10 cellular contexts compared by ENCODE assay signal in genomic region chr11:63510360-63511130, GRCh38. TPM values are rescaled to one million over a fixed set of nuclear protein-coding genes. Genes with fewer than 3 reads are reported as not detected.
DNase-seq lines count a peak whose midpoint lies in the region; FAIRE-seq and TF ChIP-seq lines count a peak whose summit lies in the region.
"Had no signal": no experiment of that assay in that cellular context is flagged by ENCODE, and none has a peak within 500 bp of the region (broad histone marks: within the 10 kb centered on the region; RNA-seq: fewer than 3 reads in every experiment).

No MANE protein-coding gene starts in this region.

- TF ChIP-seq POLR2A in H1 (IDR thresholded peaks at IDR 0.05; ENCODE audit: control extremely low read depth in 1 of 2, low read depth in 2 of 2, low read length in 2 of 2) = no peak

- H2AFZ ChIP-seq in Loucy (ENCODE audit: low read length) (no peak overlapping the region), H1 (ENCODE audit: low read length) (no peak overlapping the region)

- H3K14ac ChIP-seq in H1 (ENCODE audit: insufficient read length) = no peak overlapping the region

- H2BK20ac ChIP-seq in H1 (ENCODE audit: low read length) = no peak overlapping the region; the same call in 1 of the 2 replicates

- H4K20me1 ChIP-seq in Loucy (ENCODE audit: insufficient read depth, low read length, poor library complexity, severe bottlenecking) (no peaks in the 10 kb centered on the region), H1 (replicated peaks in 1 of 2; ENCODE audit: control insufficient read depth in 1 of 2, insufficient read depth in 2 of 2, low read length in 2 of 2) (no peaks in the 10 kb centered on the region)

- H4K91ac ChIP-seq in H1 (replicated peaks; ENCODE audit: insufficient read length, low read length) = peak overlapping the region; percentile 68

- no peak for TF ChIP-seq RAD21 in H1 (IDR thresholded peaks at IDR 0.05 in 1 of 2, conservative IDR thresholded peaks at IDR 0.05 in 1 of 2; ENCODE audit: low read depth in 2 of 2, low read length in 2 of 2)

- H2BK120ac ChIP-seq in H1 (replicated peaks; ENCODE audit: low read depth, low read length) = no peak overlapping the region

- no peaks in the 10 kb centered on the region for H3K36me3 ChIP-seq in Loucy (ENCODE audit: insufficient read depth, low read length)
- no peaks in the 10 kb centered on the region for H3K36me3 ChIP-seq in H1 (ENCODE audit: control insufficient read depth in 2 of 4, insufficient read depth in 4 of 4, low read length in 3 of 4)
- no peaks in the 10 kb centered on the region for H3K36me3 ChIP-seq in tibial artery

- H3K27ac ChIP-seq in H1 (ENCODE audit: low read depth, low read length) = no peak overlapping the region
- H3K27ac ChIP-seq in tibial artery = no peak overlapping the region

- H3K9ac ChIP-seq in Loucy (ENCODE audit: low read depth, low read length, poor library complexity, severe bottlenecking) = peak overlapping the region; percentile 60
- H3K9ac ChIP-seq in H1 (replicated peaks in 1 of 4; ENCODE audit: extremely low read depth in 1 of 4, low read depth in 3 of 4, low read length in 3 of 4) = no peak overlapping the region

- intact Hi-C loops in tibial artery (cut with DNase I; ENCODE audit: low total_unique reads) = no loop called here

- no peak for TF ChIP-seq EP300 in H1 (IDR thresholded peaks at IDR 0.05; ENCODE audit: borderline replicate concordance in 1 of 2, low read depth in 2 of 2, low read length in 2 of 2)

- no peak overlapping the region for H2BK15ac ChIP-seq in H1 (ENCODE audit: low read length)

- H2BK12ac ChIP-seq in H1 (ENCODE audit: low read depth, low read length) = peak overlapping the region; percentile 75; the same call in 1 of the 2 replicates

- H3K27me3 ChIP-seq in Loucy (ENCODE audit: insufficient read depth, low read length, poor library complexity, severe bottlenecking) (no peaks in the 10 kb centered on the region), H1 (replicated peaks in 1 of 4; ENCODE audit: control insufficient read depth in 3 of 4, extremely low read depth in 1 of 4, insufficient read depth in 3 of 4, low read length in 3 of 4) (no peaks in the 10 kb centered on the region), tibial artery (no peaks in the 10 kb centered on the region)

- CTCF ChIA-PET in H1 (lab: Charles Lee; ENCODE audit: partially characterized antibody) = interaction anchor here (1.0 to 8.2 kb wide), 9 partner anchors 10 to 490 kb away, joined by 3 to 97 read pairs (median 4); partner anchors contain the start of gene PLAAT5

- H3K4me3 ChIP-seq in Loucy (ENCODE audit: low read length, poor library complexity, severe bottlenecking) = peak overlapping the region; percentile 40
- no peak overlapping the region for H3K4me3 ChIP-seq in H1 (ENCODE audit: extremely low read depth in 1 of 4, insufficient read depth in 2 of 4, low read depth in 3 of 4, low read length in 4 of 4)
- no peak overlapping the region for H3K4me3 ChIP-seq in tibial artery

- peak overlapping the region; percentile 80 for H3K4ac ChIP-seq in H1 (replicated peaks; ENCODE audit: insufficient read length, low read depth, low read length)

- H3K18ac ChIP-seq in H1 (ENCODE audit: extremely low read depth, low read length) = peak overlapping the region; percentile 53; the same call in 1 of the 2 replicates

- peaks cover 53% of the 10 kb centered on the region for H3K4me1 ChIP-seq in Loucy (ENCODE audit: insufficient read depth, low read length, poor library complexity, severe bottlenecking)
- peaks cover 5 to 16% (median 6%) of the 10 kb centered on the region in 4 experiments for H3K4me1 ChIP-seq in H1 (replicated peaks in 1 of 4; ENCODE audit: control insufficient read depth in 3 of 4, insufficient read depth in 4 of 4, low read length in 3 of 4)
- peaks cover 0 to 13% (median 7%) of the 10 kb centered on the region in 4 donors for H3K4me1 ChIP-seq in tibial artery

- H3K4me2 ChIP-seq in Loucy (ENCODE audit: low read depth, low read length, poor library complexity, severe bottlenecking) (peak overlapping the region; percentile 88), H1 (ENCODE audit: insufficient read depth in 1 of 2, low read depth in 2 of 2, low read length in 2 of 2) (no peak overlapping the region)

- WGBS in H1 (ENCODE audit: extremely low coverage in 1 of 2, insufficient coverage in 1 of 2, insufficient read length in 1 of 2, insufficient replicate concordance in 2 of 2, low coverage in 1 of 2, low lambda C conversion rate in 2 of 2, missing lambda C conversion rate in 1 of 2), 2 experiments = 89% methylated on average over 7 of the region's 7 CpGs; no CpG with 5 or more reads in 1 of the 2 experiments

- H3K79me2 ChIP-seq in Loucy (ENCODE audit: insufficient read depth, low read length) (peaks cover 29% of the 10 kb centered on the region), H1 (ENCODE audit: control insufficient read depth in 1 of 2, insufficient read depth in 2 of 2, low read length in 2 of 2) (no peaks in the 10 kb centered on the region)

- no peaks in the 10 kb centered on the region for H3K23me2 ChIP-seq in H1 (ENCODE audit: low read depth, low read length)

- no peaks in the 10 kb centered on the region for H3F3A ChIP-seq in Loucy (ENCODE audit: low read depth)

- no peak overlapping the region for H3K23ac ChIP-seq in H1 (ENCODE audit: insufficient read length)

- H3K9me3 ChIP-seq in Loucy (ENCODE audit: insufficient read depth, low read depth, low read length) (no peaks in the 10 kb centered on the region), H1 (ENCODE audit: insufficient read depth in 2 of 2, low read depth in 1 of 2, low read length in 1 of 2) (no peaks in the 10 kb centered on the region), tibial artery (no peaks in the 10 kb centered on the region)

- H3K79me1 ChIP-seq in H1 (ENCODE audit: low read depth, low read length) = no peaks in the 10 kb centered on the region

- H2AK5ac ChIP-seq in H1 (ENCODE audit: low read depth, low read length) = no peak overlapping the region

- peak overlapping the region; percentile 4; the same call in 1 of the 2 replicates for H2BK5ac ChIP-seq in H1 (ENCODE audit: low read depth, low read length)

- TF ChIP-seq CTCF in Loucy (conservative IDR thresholded peaks at IDR 0.05; ENCODE audit: low read length) (no peak), H1 (IDR thresholded peaks at IDR 0.05; ENCODE audit: control extremely low read depth in 1 of 3, insufficient read depth in 1 of 3, low read depth in 1 of 3, low read length in 3 of 3) (no peak), tibial artery (IDR thresholded peaks at IDR 0.05) (peak; percentile 8)

- no peak for DNase-seq in H1 (ENCODE audit: low read depth in 1 of 2, low spot score in 2 of 2)
- DNase-seq in medulla oblongata (ENCODE audit: extremely low spot score) = peak; percentile 96
- peak; percentile 76 to 83 for DNase-seq in tibial artery
- no peak for DNase-seq in NK-92 (lab: John Stamatoyannopoulos, UW; ENCODE audit: unreplicated experiment)
- no peak for DNase-seq in T-helper 9 cell
- no peak for DNase-seq in NCI-H1092 treated with DMSO at 0.1 percent for 48 hours (lab: John Stamatoyannopoulos, UW)
- DNase-seq: endodermal cell had no signal

- no peak overlapping the region for H3K56ac ChIP-seq in H1 (replicated peaks; ENCODE audit: insufficient read length, low read depth, low read length)

- H3K9me2 ChIP-seq in Loucy (replicated peaks; ENCODE audit: low read depth, low read length) = no peaks in the 10 kb centered on the region

- H4K8ac ChIP-seq in H1 (ENCODE audit: extremely low read depth, insufficient read depth, low read length) = no peak overlapping the region

- no peak overlapping the region for H4K5ac ChIP-seq in H1 (ENCODE audit: insufficient read length, low read depth, low read length)

- no peak for FAIRE-seq in H1 (lab: Jason Lieb, UNC)

- POLR2A ChIA-PET in H1 (lab: Charles Lee; ENCODE audit: partially characterized antibody) = interaction anchor here (0.6 to 2.2 kb wide), 3 partner anchors 19 to 248 kb away, joined by 3 to 9 read pairs (median 4); no protein-coding TSS in a partner anchor

RNA-seq across cellular contexts. Expression of gene LGALS12, which starts 4.7 kb away (rescaled TPM):
- 1.3 and 1.6 TPM in 2 replicates for total RNA-seq in H1 (2021; fragmentation: NEBNext Ultra II Directional; extraction: Animal tissue kit (Norgen Biotek cat#: 25700))
- polyA plus RNA-seq in H1 (2011; rRNA removed) = 2.9 and 3.2 TPM in 2 replicates
- polyA plus RNA-seq in H1 (2011; cell fraction: cytosol; rRNA removed) = 2.7 TPM
- 3.4 TPM for polyA plus RNA-seq in H1 (2011; cell fraction: nucleus; rRNA removed)
- polyA plus RNA-seq in H1 (2012, experiment 1 of 2) = 1.1 to 1.9 TPM (median 1.6 TPM) in 4 replicates
- polyA plus RNA-seq in H1 (2012, experiment 2 of 2) = 1.1 TPM
- 0.83 TPM for polyA plus RNA-seq in H1 (2013, experiment 1 of 2)
- polyA plus RNA-seq in H1 (2013, experiment 2 of 2) = 0.90 TPM
- 3.0 and 3.5 TPM in 2 replicates for polyA minus RNA-seq in H1 (2011; rRNA and poly(A)+ RNA removed)
- polyA minus RNA-seq in H1 (2011; cell fraction: cytosol; rRNA and poly(A)+ RNA removed) = not detected
- 1.7 TPM for polyA minus RNA-seq in H1 (2011; cell fraction: nucleus; rRNA and poly(A)+ RNA removed)
- total RNA-seq: SK-MEL-5 had no signal

RNA-seq across cellular contexts. Expression of gene PLAAT5, which starts 19.6 kb away (rescaled TPM):
- 12.8 and 16.0 TPM in 2 replicates for total RNA-seq in H1 (2021; fragmentation: NEBNext Ultra II Directional; extraction: Animal tissue kit (Norgen Biotek cat#: 25700))
- polyA plus RNA-seq in H1 (2011; rRNA removed) = 11.4 and 18.7 TPM in 2 replicates
- polyA plus RNA-seq in H1 (2011; cell fraction: cytosol; rRNA removed) = 22.1 TPM
- 11.7 TPM for polyA plus RNA-seq in H1 (2011; cell fraction: nucleus; rRNA removed)
- polyA plus RNA-seq in H1 (2012, experiment 1 of 2) = 12.8 to 17.8 TPM (median 16.1 TPM) in 4 replicates
- polyA plus RNA-seq in H1 (2012, experiment 2 of 2) = 4.1 TPM
- 5.2 TPM for polyA plus RNA-seq in H1 (2013, experiment 1 of 2)
- polyA plus RNA-seq in H1 (2013, experiment 2 of 2) = 5.3 TPM
- 37.8 and 40.3 TPM in 2 replicates for polyA minus RNA-seq in H1 (2011; rRNA and poly(A)+ RNA removed)
- 8.9 TPM for polyA minus RNA-seq in H1 (2011; cell fraction: cytosol; rRNA and poly(A)+ RNA removed)
- 14.6 TPM for polyA minus RNA-seq in H1 (2011; cell fraction: nucleus; rRNA and poly(A)+ RNA removed)
- total RNA-seq: SK-MEL-5 had no signal

RNA-seq across cellular contexts. Expression of gene PLAAT4, which starts 26.1 kb away (rescaled TPM):
- total RNA-seq in H1 (2021; fragmentation: NEBNext Ultra II Directional; extraction: Animal tissue kit (Norgen Biotek cat#: 25700)) = 2.6 and 2.8 TPM in 2 replicates
- polyA plus RNA-seq in H1 (2011; rRNA removed) = 3.9 and 4.1 TPM in 2 replicates
- 5.8 TPM for polyA plus RNA-seq in H1 (2011; cell fraction: cytosol; rRNA removed)
- 5.1 TPM for polyA plus RNA-seq in H1 (2011; cell fraction: nucleus; rRNA removed)
- 2.6 to 3.9 TPM (median 3.2 TPM) in 4 replicates for polyA plus RNA-seq in H1 (2012, experiment 1 of 2)
- polyA plus RNA-seq in H1 (2012, experiment 2 of 2) = 1.5 TPM
- 1.1 TPM for polyA plus RNA-seq in H1 (2013, experiment 1 of 2)
- polyA plus RNA-seq in H1 (2013, experiment 2 of 2) = 1.7 TPM
- polyA minus RNA-seq in H1 (2011; rRNA and poly(A)+ RNA removed) = 1.00 and 1.6 TPM in 2 replicates
- polyA minus RNA-seq in H1 (2011; cell fraction: cytosol; rRNA and poly(A)+ RNA removed) = 2.1 TPM
- polyA minus RNA-seq in H1 (2011; cell fraction: nucleus; rRNA and poly(A)+ RNA removed) = 2.8 TPM
- total RNA-seq: SK-MEL-5 had no signal

RNA-seq across cellular contexts. Expression of gene PLAAT2, which starts 52.6 kb away (rescaled TPM):
- total RNA-seq in H1 (2021; fragmentation: NEBNext Ultra II Directional; extraction: Animal tissue kit (Norgen Biotek cat#: 25700)) = 0.61 TPM in 1 of 2 replicates, not detected in the other
- 0.39 and 0.42 TPM in 2 replicates for polyA plus RNA-seq in H1 (2011; rRNA removed)
- 0.36 TPM for polyA plus RNA-seq in H1 (2011; cell fraction: cytosol; rRNA removed)
- polyA plus RNA-seq in H1 (2011; cell fraction: nucleus; rRNA removed) = 0.64 TPM
- polyA plus RNA-seq in H1 (2012, experiment 1 of 2) = 0.28 to 0.50 TPM in 2 of 4 replicates, not detected in the others
- polyA plus RNA-seq in H1 (2012, experiment 2 of 2) = not detected
- polyA plus RNA-seq in H1 (2013, experiment 1 of 2) = 0.10 TPM
- 0.26 TPM for polyA plus RNA-seq in H1 (2013, experiment 2 of 2)
- polyA minus RNA-seq in H1 (2011; rRNA and poly(A)+ RNA removed) = not detected in 2 replicates
- not detected for polyA minus RNA-seq in H1 (2011; cell fraction: cytosol; rRNA and poly(A)+ RNA removed)
- not detected for polyA minus RNA-seq in H1 (2011; cell fraction: nucleus; rRNA and poly(A)+ RNA removed)
- total RNA-seq: endodermal cell, mesothelial cell of epicardium, SK-MEL-5 had no signal

Comparison
In these comparisons a context has a peak if more than half of its experiments do, and no peak if none do; other contexts are left out.
1. CTCF ChIP-seq: peak in tibial artery (2 of 2); none in Loucy (single experiment) and H1 (0 of 3).
2. DNase-seq: peak in medulla oblongata (single experiment) and tibial artery (2 of 2); none in H1 (0 of 2), NK-92 (single experiment), T-helper 9 cell (single experiment) and NCI-H1092 treated with DMSO at 0.1 percent for 48 hours (single experiment).